In the genomic region with DNA sequence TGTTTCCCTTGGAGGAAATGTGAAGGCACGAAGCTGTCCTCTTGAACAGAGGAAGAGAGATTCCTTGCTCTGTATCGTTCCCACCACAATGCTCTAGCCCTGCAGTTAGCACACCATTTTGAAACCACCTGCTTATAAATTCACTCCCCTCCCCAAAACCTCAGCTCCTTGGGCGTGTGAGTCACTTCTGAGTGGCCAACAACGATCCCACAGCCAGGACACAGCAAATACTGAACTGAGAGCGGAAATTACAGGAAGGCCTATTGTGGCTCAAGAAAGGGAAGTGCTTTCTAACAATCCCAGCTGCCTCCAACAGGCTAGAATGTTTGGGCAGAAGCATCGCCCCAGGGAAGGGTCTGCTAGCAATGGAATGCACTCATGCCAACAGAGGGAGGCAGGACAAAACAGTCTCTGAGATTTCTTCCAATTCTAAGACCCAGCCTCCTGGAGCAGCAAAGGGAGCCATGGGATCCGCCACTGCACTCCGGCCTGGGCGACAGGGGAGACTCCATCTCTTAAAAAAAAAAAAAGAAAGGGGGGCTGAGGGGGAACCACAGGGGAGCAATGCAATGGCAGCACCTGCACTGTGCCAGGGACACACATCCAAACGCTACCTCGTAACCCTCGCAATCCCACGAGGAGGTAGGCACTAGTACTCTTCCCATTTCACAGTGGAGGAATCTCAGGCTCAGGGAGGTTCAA, we compare ENCODE assay signal across 8 cellular contexts. TPM values are rescaled to one million over a fixed set of nuclear protein-coding genes. Genes with fewer than 3 reads are reported as not detected.
A peak's percentile ranks its signal among the peaks of the same experiment; 100 is the strongest.
DNase-seq lines count a peak whose midpoint lies in the region; ATAC-seq and TF ChIP-seq lines count a peak whose summit lies in the region.

No MANE protein-coding gene starts in this region.

- TF ChIP-seq POLR2A in vagina (IDR thresholded peaks at IDR 0.05) = no peak

- H3K27me3 ChIP-seq in heart right ventricle (no peaks in the 10 kb centered on the region), layer of hippocampus (ENCODE audit: control insufficient read depth, insufficient read depth, low read length) (no peaks in the 10 kb centered on the region), vagina (no peaks in the 10 kb centered on the region)

- H3K27ac Mint-ChIP-seq in activated T-helper 1 cell treated with anti-CD3 and anti-CD28 coated beads, Interleukin-12 subunit alpha, Interleukin-12 subunit beta, Interleukin-2, Interleukin-4 antibody, amounts not matched to agents 30 ng/mL and 10 ng/mL and 1 ng/mL, durations not matched to agents 14 hours and 24 hours and 36 hours = peak overlapping the region; percentile 53

- peaks cover 2% of the 10 kb centered on the region for H3K36me3 Mint-ChIP-seq in activated T-helper 1 cell treated with anti-CD3 and anti-CD28 coated beads, Interleukin-12 subunit alpha, Interleukin-12 subunit beta, Interleukin-2, Interleukin-4 antibody, amounts not matched to agents 30 ng/mL and 10 ng/mL and 1 ng/mL, durations not matched to agents 14 hours and 24 hours and 36 hours (ENCODE audit: low read depth)

- peak in 1 of 2 donors; percentile 47 for DNase-seq in heart right ventricle
- DNase-seq in Right ventricle myocardium inferior (ENCODE audit: missing footprints) = no peak
- no peak for DNase-seq in activated T-helper 1 cell treated with anti-CD3 and anti-CD28 coated beads, Interleukin-12 subunit alpha, Interleukin-12 subunit beta, Interleukin-2, Interleukin-4 antibody, amounts not matched to agents 30 ng/mL and 10 ng/mL and 1 ng/mL, durations not matched to agents 14 hours and 24 hours and 36 hours (ENCODE audit: low spot score)
- DNase-seq in vagina (ENCODE audit: extremely low spot score in 2 of 2) = no peak
- DNase-seq in NCI-H524 treated with DMSO at 0.1 percent for 48 hours (lab: John Stamatoyannopoulos, UW) = no peak
- no peak for DNase-seq in amniotic stem cell (lab: John Stamatoyannopoulos, UW)

- intact Hi-C loops in heart right ventricle (cut with DNase I) = loop anchor here in 1 of 10 donors (5.0 kb wide), 1 partner anchor 40 kb away; no protein-coding TSS in a partner anchor
- intact Hi-C loops in Right ventricle myocardium inferior (cut with DNase I) = no loop called here
- intact Hi-C loops in activated T-helper 1 cell treated with anti-CD3 and anti-CD28 coated beads, Interleukin-12 subunit alpha, Interleukin-12 subunit beta, Interleukin-2, Interleukin-4 antibody, amounts not matched to agents 30 ng/mL and 10 ng/mL and 1 ng/mL, durations not matched to agents 14 hours and 24 hours and 36 hours (cut with micrococcal nuclease) = no loop called here
- intact Hi-C loops in vagina (cut with DNase I) = no loop called here

- H3K27ac ChIP-seq in heart right ventricle (peak overlapping the region in 9 of 10 donors; percentile 24 to 96 (median 93)), layer of hippocampus (ENCODE audit: low read depth, low read length) (peak overlapping the region; percentile 16), vagina (peak overlapping the region; percentile 92)

- H3K27me3 Mint-ChIP-seq in activated T-helper 1 cell treated with anti-CD3 and anti-CD28 coated beads, Interleukin-12 subunit alpha, Interleukin-12 subunit beta, Interleukin-2, Interleukin-4 antibody, amounts not matched to agents 30 ng/mL and 10 ng/mL and 1 ng/mL, durations not matched to agents 14 hours and 24 hours and 36 hours (ENCODE audit: insufficient read depth) = no peaks in the 10 kb centered on the region

- H3K36me3 ChIP-seq in heart right ventricle (peaks cover 0 to 7% (median 0%) of the 10 kb centered on the region in 9 donors), vagina (no peaks in the 10 kb centered on the region)

- H3K4me3 ChIP-seq in heart right ventricle (no peak overlapping the region), vagina (no peak overlapping the region)

- no peaks in the 10 kb centered on the region for H3K9me3 ChIP-seq in heart right ventricle
- no peaks in the 10 kb centered on the region for H3K9me3 ChIP-seq in vagina

- WGBS in heart right ventricle, 2 donors = 65 to 72% methylated on average over 13 of the region's 13 CpGs

- ATAC-seq in heart right ventricle (no peak), Right ventricle myocardium inferior (no peak), GM21367 (IDR thresholded peaks at IDR 0.05; ENCODE audit: unreplicated experiment) (no peak)

- peak overlapping the region; percentile 80 for H3K4me3 Mint-ChIP-seq in activated T-helper 1 cell treated with anti-CD3 and anti-CD28 coated beads, Interleukin-12 subunit alpha, Interleukin-12 subunit beta, Interleukin-2, Interleukin-4 antibody, amounts not matched to agents 30 ng/mL and 10 ng/mL and 1 ng/mL, durations not matched to agents 14 hours and 24 hours and 36 hours

- H3K4me1 ChIP-seq in heart right ventricle (peaks cover 4 to 55% (median 28%) of the 10 kb centered on the region in 9 donors), vagina (peaks cover 18% of the 10 kb centered on the region)

- TF ChIP-seq CTCF in heart right ventricle (IDR thresholded peaks at IDR 0.05) = no peak
- TF ChIP-seq CTCF in vagina (IDR thresholded peaks at IDR 0.05) = no peak

- peaks cover 30% of the 10 kb centered on the region for H3K4me1 Mint-ChIP-seq in activated T-helper 1 cell treated with anti-CD3 and anti-CD28 coated beads, Interleukin-12 subunit alpha, Interleukin-12 subunit beta, Interleukin-2, Interleukin-4 antibody, amounts not matched to agents 30 ng/mL and 10 ng/mL and 1 ng/mL, durations not matched to agents 14 hours and 24 hours and 36 hours (ENCODE audit: low read depth)

- H3K9me3 Mint-ChIP-seq in activated T-helper 1 cell treated with anti-CD3 and anti-CD28 coated beads, Interleukin-12 subunit alpha, Interleukin-12 subunit beta, Interleukin-2, Interleukin-4 antibody, amounts not matched to agents 30 ng/mL and 10 ng/mL and 1 ng/mL, durations not matched to agents 14 hours and 24 hours and 36 hours = no peaks in the 10 kb centered on the region

RNA-seq across cellular contexts. Expression of a gene that starts 1.9 kb away (rescaled TPM):
- total RNA-seq in heart right ventricle (10 to 100 TPM in 8 of 10 donors, 1 to 10 TPM in 2; 6.6 to 18.6 (median 12.2) TPM), Right ventricle myocardium inferior (11.8 TPM), vagina (7.9 TPM)
- 10 to 100 TPM in 1 of 2 donors, 1 to 10 TPM in 1; 8.7 to 21.0 TPM for polyA plus RNA-seq in heart right ventricle
- 4.3 and 6.6 TPM in 2 replicates for total RNA-seq in activated T-helper 1 cell treated with anti-CD3 and anti-CD28 coated beads, Interleukin-12 subunit alpha, Interleukin-12 subunit beta, Interleukin-2, Interleukin-4 antibody, amounts not matched to agents 30 ng/mL and 10 ng/mL and 1 ng/mL, durations not matched to agents 14 hours and 24 hours and 36 hours

RNA-seq across cellular contexts. Expression of a gene that starts 2.1 kb away (rescaled TPM):
- 1 to 10 TPM in 3 of 10 donors, under 1 TPM in 2, not detected in 5; 0.62 to 3.3 (median 1.1) TPM for total RNA-seq in heart right ventricle
- 1 to 10 TPM; 1.6 to 2.5 TPM for polyA plus RNA-seq in heart right ventricle
- 0.78 TPM for total RNA-seq in Right ventricle myocardium inferior
- total RNA-seq in activated T-helper 1 cell treated with anti-CD3 and anti-CD28 coated beads, Interleukin-12 subunit alpha, Interleukin-12 subunit beta, Interleukin-2, Interleukin-4 antibody, amounts not matched to agents 30 ng/mL and 10 ng/mL and 1 ng/mL, durations not matched to agents 14 hours and 24 hours and 36 hours = 95.3 and 99.8 TPM in 2 replicates
- not detected for total RNA-seq in vagina

RNA-seq across cellular contexts. Expression of a gene that starts 58.6 kb away (rescaled TPM):
- not detected for total RNA-seq in heart right ventricle
- not detected for polyA plus RNA-seq in heart right ventricle
- total RNA-seq in Right ventricle myocardium inferior = not detected
- total RNA-seq in activated T-helper 1 cell treated with anti-CD3 and anti-CD28 coated beads, Interleukin-12 subunit alpha, Interleukin-12 subunit beta, Interleukin-2, Interleukin-4 antibody, amounts not matched to agents 30 ng/mL and 10 ng/mL and 1 ng/mL, durations not matched to agents 14 hours and 24 hours and 36 hours = not detected in 2 replicates
- not detected for total RNA-seq in vagina

Comparison
In these comparisons a context has a peak if more than half of its experiments do, and no peak if none do; other contexts are left out.
1. H3K27ac ChIP-seq: peak in every context shown above with its lines; median percentile 93 in heart right ventricle; 92 in vagina; 16 in layer of hippocampus.
2. RNA of a gene that starts 2.1 kb away (total RNA-seq): 95.3 to 99.8 TPM in activated T-helper 1 cell treated with anti-CD3 and anti-CD28 coated beads, Interleukin-12 subunit alpha, Interleukin-12 subunit beta, Interleukin-2, Interleukin-4 antibody, amounts not matched to agents 30 ng/mL and 10 ng/mL and 1 ng/mL, durations not matched to agents 14 hours and 24 hours and 36 hours; 0.78 TPM in Right ventricle myocardium inferior (single experiment), 0.62 to 3.3 TPM in heart right ventricle and not detected in vagina (single experiment); every median in the first group is over 10 times any median in the second.